ENCODE assay signal across 37 cellular contexts in the genomic region with DNA sequence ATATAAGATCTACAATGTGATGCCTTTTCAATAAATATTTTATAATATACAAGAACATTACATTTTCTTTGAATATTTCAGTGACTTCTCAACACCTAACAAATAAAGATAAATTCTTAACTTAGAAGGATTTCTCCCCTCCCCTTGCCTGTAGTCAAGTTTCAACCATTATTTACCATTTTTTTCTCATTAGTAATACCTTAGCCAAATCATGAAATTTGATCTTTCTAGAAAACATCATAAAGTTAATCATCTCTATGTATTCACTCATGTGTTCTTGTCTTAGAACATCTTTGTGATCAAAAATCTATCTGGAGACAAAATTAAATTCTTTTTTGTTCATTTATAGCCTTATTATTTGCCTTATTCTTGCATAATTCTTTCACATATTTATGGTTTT.
A peak's percentile ranks its signal among the peaks of the same experiment; 100 is the strongest.
DNase-seq lines count a peak whose midpoint lies in the region; ATAC-seq, FAIRE-seq and TF ChIP-seq lines count a peak whose summit lies in the region.
"Had no signal": no experiment of that assay in that cellular context is flagged by ENCODE, and none has a peak within 500 bp of the region (broad histone marks: within the 10 kb centered on the region; RNA-seq: fewer than 3 reads in every experiment).

No MANE protein-coding gene starts in this region.

- no peaks in the 10 kb centered on the region for H3F3A ChIP-seq in PC-3 (ENCODE audit: low read length, unreplicated experiment)

- no peaks in the 10 kb centered on the region for H3K79me2 ChIP-seq in PC-3 (ENCODE audit: low read length)

- H2AFZ ChIP-seq in PC-3 (ENCODE audit: low read length) = no peak overlapping the region

- H3K4me2 ChIP-seq in PC-3 (ENCODE audit: low read length) = peak overlapping the region; percentile 21; the same call in 1 of the 2 replicates
- H3K4me2 ChIP-seq: A549; BLaER1; BLaER1 treated with 17β-estradiol and CSF1 and Interleukin-3, amounts not matched to agents 10 nM and 100 nM had no signal

- intact Hi-C loops in PC-3 (cut with micrococcal nuclease) = loop anchor here (5.0 to 10.0 kb wide), 3 partner anchors 295 to 458 kb away; no protein-coding TSS in a partner anchor
- intact Hi-C loops in activated CD4-positive, alpha-beta T cell treated with anti-CD3 and anti-CD28 coated beads, Interleukin-2, amount 10 ng/mL, durations not matched to agents 24 days and 14 days (cut with micrococcal nuclease) = no loop called here

- CTCF ChIA-PET in PC-3 (lab: Charles Lee) = no interaction called here

- no peaks in the 10 kb centered on the region for H3K9me3 Mint-ChIP-seq in activated CD4-positive, alpha-beta T cell treated with anti-CD3 and anti-CD28 coated beads, Interleukin-2, amount 10 ng/mL, durations not matched to agents 24 days and 14 days

- no peak overlapping the region for H3K27ac Mint-ChIP-seq in activated CD4-positive, alpha-beta T cell treated with anti-CD3 and anti-CD28 coated beads, Interleukin-2, amount 10 ng/mL, durations not matched to agents 24 days and 14 days
- H3K27ac Mint-ChIP-seq: B cell; CD14-positive monocyte; CD4-positive, alpha-beta memory T cell; CD4-positive, alpha-beta T cell; CD4-positive, CD25-positive, alpha-beta regulatory T cell; CD8-positive, alpha-beta memory T cell; CD8-positive, alpha-beta T cell had no signal

- BruUV-seq in PC-3 (replicated peaks; lab: Mats Ljungman, UMichigan) = no TSS peak

- no peaks in the 10 kb centered on the region for H3K27me3 ChIP-seq in PC-3 (ENCODE audit: low read length)
- H3K27me3 ChIP-seq: BE2C; BLaER1; BLaER1 treated with 17β-estradiol and CSF1 and Interleukin-3, amounts not matched to agents 10 nM and 100 nM had no signal

- no peak overlapping the region for H3K9ac ChIP-seq in PC-3 (ENCODE audit: low read length)
- H3K9ac ChIP-seq: BLaER1; BLaER1 treated with 17β-estradiol and CSF1 and Interleukin-3, amounts not matched to agents 10 nM and 100 nM had no signal

- DNase-seq in PC-3 = peak; percentile 69
- peak; percentile 13 for DNase-seq in fibroblast of villous mesenchyme (ENCODE audit: low read depth)
- DNase-seq in kidney tubule cell (ENCODE audit: low spot score) = peak; percentile 3
- DNase-seq in renal cortical epithelial cell (ENCODE audit: low read depth) = peak; percentile 6
- DNase-seq in RCC 7860 (ENCODE audit: low spot score) = no peak
- no peak for DNase-seq in middle frontal gyrus (ENCODE audit: extremely low spot score, low spot score)
- no peak for DNase-seq in activated CD4-positive, alpha-beta T cell treated with anti-CD3 and anti-CD28 coated beads, Interleukin-2, amount 10 ng/mL, durations not matched to agents 24 days and 14 days
- no peak for DNase-seq in OCI-M2 (lab: John Stamatoyannopoulos, UW; ENCODE audit: unreplicated experiment)
- DNase-seq: 8988T; ACHN; AML-193; BE2C; C1 segment of cervical spinal cord; Caco-2; Calu3; CD4-positive, alpha-beta memory T cell; CD4-positive, alpha-beta T cell; CD4-positive, CD25-positive, alpha-beta regulatory T cell; CD8-positive, alpha-beta memory T cell; CD8-positive, alpha-beta T cell; COR-L47; DMS 273 treated with DMSO at 0.1 percent for 48 hours; DMS153; DMS53; DMS79; DMS79 treated with DMSO at 0.1 percent for 48 hours; DND-41; EL had no signal

- H4K20me1 ChIP-seq in PC-3 (ENCODE audit: low read length) = no peaks in the 10 kb centered on the region
- H4K20me1 ChIP-seq: BLaER1; BLaER1 treated with 17β-estradiol and CSF1 and Interleukin-3, amounts not matched to agents 10 nM and 100 nM had no signal

- POLR2A ChIA-PET in PC-3 (lab: Charles Lee; ENCODE audit: unreplicated experiment) = no interaction called here

- H3K27ac ChIP-seq in PC-3 (ENCODE audit: low read length) = 0 out of 2 replicates have a peak overlapping the region, but pooled peaks have one; percentile 12
- H3K27ac ChIP-seq: 22Rv1; A549; BLaER1; BLaER1 treated with 17β-estradiol and CSF1 and Interleukin-3, amounts not matched to agents 10 nM and 100 nM; C4-2B had no signal

- H3K36me3 ChIP-seq in PC-3 (ENCODE audit: low read depth, low read length) = no peaks in the 10 kb centered on the region
- H3K36me3 ChIP-seq: BE2C; BLaER1; BLaER1 treated with 17β-estradiol and CSF1 and Interleukin-3, amounts not matched to agents 10 nM and 100 nM had no signal

- peaks cover 40% of the 10 kb centered on the region for H3K4me1 ChIP-seq in PC-3 (ENCODE audit: insufficient read depth, low read length)
- H3K4me1 ChIP-seq: BE2C; BLaER1; BLaER1 treated with 17β-estradiol and CSF1 and Interleukin-3, amounts not matched to agents 10 nM and 100 nM; Caco-2 had no signal

- H3K4me3 ChIP-seq in PC-3 (ENCODE audit: low read length) (no peak overlapping the region), fibroblast of villous mesenchyme (ENCODE audit: low read depth, low read length) (no peak overlapping the region)
- H3K4me3 ChIP-seq: A549; BLaER1; BLaER1 treated with 17β-estradiol and CSF1 and Interleukin-3, amounts not matched to agents 10 nM and 100 nM had no signal

- H3K4me3 Mint-ChIP-seq in activated CD4-positive, alpha-beta T cell treated with anti-CD3 and anti-CD28 coated beads, Interleukin-2, amount 10 ng/mL, durations not matched to agents 24 days and 14 days = no peak overlapping the region
- H3K4me3 Mint-ChIP-seq: B cell; CD14-positive monocyte; CD4-positive, alpha-beta memory T cell; CD4-positive, alpha-beta T cell; CD4-positive, CD25-positive, alpha-beta regulatory T cell; CD8-positive, alpha-beta memory T cell; CD8-positive, alpha-beta T cell had no signal

- H3K27me3 Mint-ChIP-seq in activated CD4-positive, alpha-beta T cell treated with anti-CD3 and anti-CD28 coated beads, Interleukin-2, amount 10 ng/mL, durations not matched to agents 24 days and 14 days = no peaks in the 10 kb centered on the region
- H3K27me3 Mint-ChIP-seq: B cell; CD4-positive, alpha-beta memory T cell; CD4-positive, alpha-beta T cell; CD4-positive, CD25-positive, alpha-beta regulatory T cell; CD8-positive, alpha-beta memory T cell had no signal

- H3K4me1 Mint-ChIP-seq in activated CD4-positive, alpha-beta T cell treated with anti-CD3 and anti-CD28 coated beads, Interleukin-2, amount 10 ng/mL, durations not matched to agents 24 days and 14 days = no peaks in the 10 kb centered on the region
- H3K4me1 Mint-ChIP-seq: B cell; CD14-positive monocyte; CD4-positive, alpha-beta memory T cell; CD4-positive, CD25-positive, alpha-beta regulatory T cell; CD8-positive, alpha-beta memory T cell had no signal

- 0 out of 2 replicates have a peak, but pooled peaks cover 5% of the 10 kb centered on the region for H3K9me3 ChIP-seq in PC-3 (ENCODE audit: low read length)
- H3K9me3 ChIP-seq: BE2C had no signal

- peak; percentile 50 for ATAC-seq in PC-3
- ATAC-seq: A549; CD8-positive, alpha-beta T cell had no signal

- H3K36me3 Mint-ChIP-seq in activated CD4-positive, alpha-beta T cell treated with anti-CD3 and anti-CD28 coated beads, Interleukin-2, amount 10 ng/mL, durations not matched to agents 24 days and 14 days (ENCODE audit: low read depth) = no peaks in the 10 kb centered on the region
- H3K36me3 Mint-ChIP-seq: CD14-positive monocyte; CD4-positive, alpha-beta memory T cell; CD4-positive, CD25-positive, alpha-beta regulatory T cell; CD8-positive, alpha-beta memory T cell; CD8-positive, alpha-beta T cell had no signal

- no peak for TF ChIP-seq CTCF in PC-3 (conservative IDR thresholded peaks at IDR 0.05; ENCODE audit: low read depth, low read length)
- no peak for TF ChIP-seq CTCF in fibroblast of villous mesenchyme (IDR thresholded peaks at IDR 0.05; ENCODE audit: insufficient read depth, low read depth, low read length)

- H3K9me2 ChIP-seq in PC-3 (replicated peaks; ENCODE audit: low read length) = no peaks in the 10 kb centered on the region

- FAIRE-seq in RCC 7860 (lab: Jason Lieb, UNC) = no peak
- FAIRE-seq: A204.1, A549, D721Med had no signal

Comparison
In these comparisons a context has a peak if more than half of its experiments do, and no peak if none do; other contexts are left out.
1. DNase-seq: peak in PC-3 (single experiment), fibroblast of villous mesenchyme (single experiment), kidney tubule cell (single experiment) and renal cortical epithelial cell (single experiment); none in RCC 7860 (single experiment), middle frontal gyrus (single experiment), activated CD4-positive, alpha-beta T cell treated with anti-CD3 and anti-CD28 coated beads, Interleukin-2, amount 10 ng/mL, durations not matched to agents 24 days and 14 days (single experiment) and OCI-M2 (single experiment).